ENCODE assay signal across 4 cellular contexts in genomic region chr7:116367171-116367813, GRCh38.
TF ChIP-seq lines count a peak whose summit lies in the region.

No MANE protein-coding gene starts in this region.

TF ChIP-seq in GM23338, 12 proteins besides CTCF, POLR2A, EP300 and RAD21 (continues in another document):
- TF ChIP-seq ZNF331 (CRISPR knock-in tag; IDR thresholded peaks at IDR 0.05; ENCODE audit: low read depth) (no peak), ZNF114 (CRISPR knock-in tag; IDR thresholded peaks at IDR 0.05) (no peak), STAT1 (IDR thresholded peaks at IDR 0.05; ENCODE audit: unreplicated experiment) (no peak)

TF ChIP-seq in IMR-90, 13 proteins besides CTCF, POLR2A, EP300 and RAD21:
- no peak for TF ChIP-seq MXI1 (IDR thresholded peaks at IDR 0.05; ENCODE audit: borderline replicate concordance, low read depth, low read length)
- TF ChIP-seq MAZ (IDR thresholded peaks at IDR 0.05; ENCODE audit: borderline replicate concordance, low read depth, low read length): no peak
- no peak for TF ChIP-seq CHD1 (IDR thresholded peaks at IDR 0.05; ENCODE audit: low read depth, low read length)
- no peak for TF ChIP-seq RCOR1 (IDR thresholded peaks at IDR 0.05; ENCODE audit: insufficient replicate concordance, low read length)
- TF ChIP-seq USF2 (IDR thresholded peaks at IDR 0.05; ENCODE audit: low read depth, low read length): no peak

TF ChIP-seq in H1, 55 proteins besides CTCF, POLR2A, EP300 and RAD21:
- TF ChIP-seq RNF2 (IDR thresholded peaks at IDR 0.05; ENCODE audit: borderline replicate concordance, low read depth, low read length, missing control alignments, poor library complexity, severe bottlenecking): no peak
- TF ChIP-seq BRCA1 (IDR thresholded peaks at IDR 0.05; ENCODE audit: low read depth, low read length): no peak
- TF ChIP-seq MAFK (IDR thresholded peaks at IDR 0.05; ENCODE audit: low read depth, low read length): no peak
- TF ChIP-seq SIN3A (conservative IDR thresholded peaks at IDR 0.05 in 1 of 2, IDR thresholded peaks at IDR 0.05 in 1 of 2; ENCODE audit: low read depth in 1 of 2, low read length in 2 of 2): no peak
- no peak for TF ChIP-seq CTBP2 (IDR thresholded peaks at IDR 0.05; ENCODE audit: borderline replicate concordance, insufficient read depth, insufficient read length, low read length)
- TF ChIP-seq POU5F1 (IDR thresholded peaks at IDR 0.05; ENCODE audit: low read depth, low read length): 0 out of 2 replicates have a peak, but pooled peaks have one; percentile 7

TF ChIP-seq in HepG2, 621 proteins besides CTCF, POLR2A, EP300 and RAD21:
- TF ChIP-seq KDM3A (CRISPR knock-in tag; IDR thresholded peaks at IDR 0.05; ENCODE audit: low read depth): no peak
- TF ChIP-seq ARHGAP35 (CRISPR knock-in tag; IDR thresholded peaks at IDR 0.05; ENCODE audit: borderline replicate concordance): no peak
- TF ChIP-seq NKX3-1 (CRISPR knock-in tag; IDR thresholded peaks at IDR 0.05): no peak
- no peak for TF ChIP-seq HMGA1 (CRISPR knock-in tag; conservative IDR thresholded peaks at IDR 0.05)
- TF ChIP-seq ZNF34 (CRISPR knock-in tag; IDR thresholded peaks at IDR 0.05; ENCODE audit: borderline replicate concordance): no peak
- TF ChIP-seq ESRRA (CRISPR knock-in tag; IDR thresholded peaks at IDR 0.05; ENCODE audit: low read depth): no peak
- no peak for TF ChIP-seq XBP1 (CRISPR knock-in tag; IDR thresholded peaks at IDR 0.05)
- no peak for TF ChIP-seq KMT2B (CRISPR knock-in tag; IDR thresholded peaks at IDR 0.05)
- TF ChIP-seq TERF1 (CRISPR knock-in tag; IDR thresholded peaks at IDR 0.05): no peak
- TF ChIP-seq NFYC (CRISPR knock-in tag; IDR thresholded peaks at IDR 0.05): no peak
- TF ChIP-seq REST (IDR thresholded peaks at IDR 0.05; ENCODE audit: borderline replicate concordance in 1 of 2, low read depth in 1 of 2, low read length in 2 of 2): no peak
- TF ChIP-seq KLF9 (CRISPR knock-in tag; IDR thresholded peaks at IDR 0.05; ENCODE audit: low read depth): no peak
- TF ChIP-seq TAF1 (CRISPR knock-in tag; IDR thresholded peaks at IDR 0.05): no peak
- TF ChIP-seq GATA4 (IDR thresholded peaks at IDR 0.05; ENCODE audit: borderline replicate concordance, low read depth): no peak
- TF ChIP-seq EED (CRISPR knock-in tag; IDR thresholded peaks at IDR 0.05): no peak
